8 cellular contexts compared by ENCODE assay signal in the genomic region with DNA sequence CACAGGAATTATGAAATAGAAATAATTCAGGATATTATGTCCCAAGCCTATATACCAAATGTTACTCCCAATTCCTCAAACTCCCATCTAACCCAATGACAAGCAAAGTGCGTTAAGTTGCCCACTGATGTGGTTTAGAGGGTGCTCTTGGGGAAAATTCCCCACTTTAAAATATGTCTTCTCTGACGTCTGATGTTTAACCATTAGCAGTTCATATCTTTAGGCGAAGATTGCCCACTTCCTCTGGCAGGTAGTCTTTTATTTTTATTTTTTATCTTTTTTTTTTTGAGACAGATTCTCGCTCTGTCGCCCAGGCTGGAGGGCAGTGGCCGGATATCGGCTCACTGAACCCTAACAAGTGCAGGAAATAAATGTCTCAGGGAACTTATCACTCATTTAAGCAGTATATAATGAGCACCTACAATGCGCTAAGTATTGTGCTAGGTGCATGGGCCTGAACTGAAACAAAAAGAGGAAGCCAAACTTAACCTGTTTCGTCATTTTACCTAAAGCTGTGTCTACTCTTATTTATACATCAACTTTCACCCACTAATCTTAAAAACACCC. TPM values are rescaled to one million over a fixed set of nuclear protein-coding genes. Genes with fewer than 3 reads are reported as not detected.
DNase-seq lines count a peak whose midpoint lies in the region; ATAC-seq and TF ChIP-seq lines count a peak whose summit lies in the region.

No MANE protein-coding gene starts in this region.

- no peak overlapping the region for H3K27ac ChIP-seq in HUES48 (ENCODE audit: low read depth, low read length)
- H3K27ac ChIP-seq in muscle layer of colon (ENCODE audit: low read depth, low read length): peak overlapping the region; percentile 96

- CTCF ChIA-PET in HEK293T (lab: Yijun Ruan, JAX): no interaction called here

- ATAC-seq in left lobe of liver: no peak

- H3K36me3 ChIP-seq in HUES48 (ENCODE audit: control insufficient read depth, insufficient read depth, low read length) (no peaks in the 10 kb centered on the region), muscle layer of colon (ENCODE audit: insufficient read depth, low read length) (no peaks in the 10 kb centered on the region), HAP-1 (replicated peaks) (no peaks in the 10 kb centered on the region)

- H3K9ac ChIP-seq in HUES48 (ENCODE audit: low read depth, low read length) (no peak overlapping the region), muscle layer of colon (ENCODE audit: low read length) (peak overlapping the region; percentile 87)

- H3K4me1 ChIP-seq in HUES48 (ENCODE audit: control insufficient read depth, insufficient read depth, low read length) (no peaks in the 10 kb centered on the region), muscle layer of colon (ENCODE audit: insufficient read depth, low read length) (peaks cover 11% of the 10 kb centered on the region), HAP-1 (peaks cover 5% of the 10 kb centered on the region)

- DNase-seq in activated effector memory CD4-positive, alpha-beta T cell treated with anti-CD3 and anti-CD28 coated beads, Interleukin-2, amount 50 U/mL, for 16 hours: peak; percentile 83
- DNase-seq in activated effector memory CD4-positive, alpha-beta T cell treated with Interleukin-2 at 50 U/mL for 16 hours: no peak
- DNase-seq in activated gamma-delta T cell treated with anti-CD3 and anti-CD28 coated beads, Interleukin-2, amount 50 U/mL, for 16 hours (ENCODE audit: low read depth): peak; percentile 15
- DNase-seq in HEK293T (ENCODE audit: extremely low spot score) (no peak), HAP-1 (ENCODE audit: low spot score in 2 of 2) (no peak), left lobe of liver (ENCODE audit: low spot score) (no peak)

- H3K4me3 ChIP-seq in HUES48 (ENCODE audit: low read depth, low read length): peak overlapping the region; percentile 84
- H3K4me3 ChIP-seq in muscle layer of colon (ENCODE audit: low read depth in 1 of 2, low read length in 2 of 2): peak overlapping the region in 1 of 2 donors; percentile 88
- H3K4me3 ChIP-seq in HAP-1: no peak overlapping the region

- POLR2A ChIA-PET in HEK293T (lab: Yijun Ruan, JAX): interaction anchor here (0.6 to 3.2 kb wide), 8 partner anchors 7 to 104 kb away, joined by 3 to 24 read pairs (median 4); no protein-coding TSS in a partner anchor

- no peaks in the 10 kb centered on the region for H3K9me3 ChIP-seq in HUES48 (ENCODE audit: control insufficient read depth, insufficient read depth, low read length)
- no peaks in the 10 kb centered on the region for H3K9me3 ChIP-seq in muscle layer of colon (ENCODE audit: low read length)
- no peaks in the 10 kb centered on the region for H3K9me3 ChIP-seq in HAP-1

- in situ Hi-C loops in HAP-1 (cut with MboI; ENCODE audit: low sequenced_read_pairs): no loop called here

- H3K27me3 ChIP-seq in HUES48 (ENCODE audit: control insufficient read depth, insufficient read depth, low read length) (peaks cover 21% of the 10 kb centered on the region), muscle layer of colon (ENCODE audit: control insufficient read depth in 1 of 2, insufficient read depth in 2 of 2, low read length in 2 of 2) (no peaks in the 10 kb centered on the region), HAP-1 (ENCODE audit: low read depth) (no peaks in the 10 kb centered on the region)

TF ChIP-seq in HEK293T, 16 proteins besides CTCF, POLR2A, EP300 and RAD21:
- TF ChIP-seq BHLHE40 (IDR thresholded peaks at IDR 0.05; ENCODE audit: borderline replicate concordance) (no peak), TARDBP (IDR thresholded peaks at IDR 0.05) (no peak), FOXK2 (IDR thresholded peaks at IDR 0.05) (no peak), CTBP1 (IDR thresholded peaks at IDR 0.05; ENCODE audit: borderline replicate concordance) (no peak), FOXA1 (IDR thresholded peaks at IDR 0.05) (no peak), LEF1 (IDR thresholded peaks at IDR 0.05; ENCODE audit: borderline replicate concordance) (no peak), L3MBTL2 (conservative IDR thresholded peaks at IDR 0.05) (no peak), NFRKB (IDR thresholded peaks at IDR 0.05) (no peak), FOXM1 (IDR thresholded peaks at IDR 0.05; ENCODE audit: borderline replicate concordance) (no peak), SP1 (IDR thresholded peaks at IDR 0.05) (no peak), ELF4 (IDR thresholded peaks at IDR 0.05) (no peak), HDGF (IDR thresholded peaks at IDR 0.05; ENCODE audit: borderline replicate concordance) (no peak), SUZ12 (IDR thresholded peaks at IDR 0.05) (no peak), ZNF384 (IDR thresholded peaks at IDR 0.05) (no peak)
- TF ChIP-seq, protein P1, sequence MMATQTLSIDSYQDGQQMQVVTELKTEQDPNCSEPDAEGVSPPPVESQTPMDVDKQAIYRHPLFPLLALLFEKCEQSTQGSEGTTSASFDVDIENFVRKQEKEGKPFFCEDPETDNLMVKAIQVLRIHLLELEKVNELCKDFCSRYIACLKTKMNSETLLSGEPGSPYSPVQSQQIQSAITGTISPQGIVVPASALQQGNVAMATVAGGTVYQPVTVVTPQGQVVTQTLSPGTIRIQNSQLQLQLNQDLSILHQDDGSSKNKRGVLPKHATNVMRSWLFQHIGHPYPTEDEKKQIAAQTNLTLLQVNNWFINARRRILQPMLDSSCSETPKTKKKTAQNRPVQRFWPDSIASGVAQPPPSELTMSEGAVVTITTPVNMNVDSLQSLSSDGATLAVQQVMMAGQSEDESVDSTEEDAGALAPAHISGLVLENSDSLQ (IDR thresholded peaks at IDR 0.05): no peak

RNA-seq across cellular contexts. Expression of a gene that starts 1.3 kb away (rescaled TPM):
- total RNA-seq in left lobe of liver: 12.2 TPM

Comparison
In these comparisons a context has a peak if more than half of its experiments do, and no peak if none do; other contexts are left out.
1. DNase-seq: peak in activated effector memory CD4-positive, alpha-beta T cell treated with anti-CD3 and anti-CD28 coated beads, Interleukin-2, amount 50 U/mL, for 16 hours (single experiment) and activated gamma-delta T cell treated with anti-CD3 and anti-CD28 coated beads, Interleukin-2, amount 50 U/mL, for 16 hours (single experiment); none in activated effector memory CD4-positive, alpha-beta T cell treated with Interleukin-2 at 50 U/mL for 16 hours (single experiment), HEK293T (single experiment), HAP-1 (0 of 2) and left lobe of liver (single experiment).